Comparison of ENCODE assay signal across 8 cellular contexts in genomic region chr6:24766685-24767462, GRCh38. TPM values are rescaled to one million over a fixed set of nuclear protein-coding genes. Genes with fewer than 3 reads are reported as not detected.
A peak's percentile ranks its signal among the peaks of the same experiment; 100 is the strongest.
DNase-seq lines count a peak whose midpoint lies in the region; ATAC-seq and TF ChIP-seq lines count a peak whose summit lies in the region.

No MANE protein-coding gene starts in this region.

- H4K20me1 ChIP-seq in MM.1S (ENCODE audit: insufficient read depth, low read length): no peaks in the 10 kb centered on the region

- POLR2A ChIA-PET in AG04450 (lab: Yijun Ruan, JAX): no interaction called here

- H3K9me2 ChIP-seq in MM.1S (replicated peaks; ENCODE audit: insufficient read depth, low read length): no peaks in the 10 kb centered on the region

- no peaks in the 10 kb centered on the region for H3K27me3 ChIP-seq in AG04450 (ENCODE audit: control insufficient read depth, insufficient read depth, low read length)
- no peaks in the 10 kb centered on the region for H3K27me3 ChIP-seq in MM.1S (replicated peaks; ENCODE audit: insufficient read depth, low read length)
- no peaks in the 10 kb centered on the region for H3K27me3 ChIP-seq in left lung

- no peaks in the 10 kb centered on the region for H3K79me2 ChIP-seq in MM.1S (ENCODE audit: low read length)

- DNase-seq in AG04450 (ENCODE audit: low read depth, low spot score) (no peak), MM.1S (peak; percentile 53), astrocyte of the cerebellum (ENCODE audit: low read depth) (peak; percentile 11), left lung (no peak), KG1 (lab: John Stamatoyannopoulos, UW) (no peak), mesenteric fat pad (ENCODE audit: low spot score) (no peak)

- H3K27ac ChIP-seq in AG04450 (ENCODE audit: low read depth, low read length) (no peak overlapping the region), MM.1S (ENCODE audit: low read length) (no peak overlapping the region), left lung (no peak overlapping the region)

- H2AFZ ChIP-seq in MM.1S (ENCODE audit: low read length): no peak overlapping the region

- H3K36me3 ChIP-seq in MM.1S (replicated peaks; ENCODE audit: insufficient read depth, low read length): no peaks in the 10 kb centered on the region
- H3K36me3 ChIP-seq in left lung: no peaks in the 10 kb centered on the region

- CTCF ChIA-PET in AG04450 (lab: Charles Lee): interaction anchor here (0.6 to 3.7 kb wide), 15 partner anchors 11 to 304 kb away, joined by 3 to 42 read pairs (median 4); no protein-coding TSS in a partner anchor

- H3K4me1 ChIP-seq in MM.1S (ENCODE audit: low read length): no peaks in the 10 kb centered on the region
- H3K4me1 ChIP-seq in left lung: no peaks in the 10 kb centered on the region

- ATAC-seq in left lung (peak; percentile 80), HG02678 (IDR thresholded peaks at IDR 0.05; ENCODE audit: unreplicated experiment) (no peak)

- in situ Hi-C loops in astrocyte of the cerebellum (cut with HindIII; ENCODE audit: low sequenced_read_pairs): no loop called here

- H3K4me2 ChIP-seq in MM.1S (ENCODE audit: low read depth, low read length): peak overlapping the region; percentile 15; the same call in 1 of the 2 replicates

- H3K4me3 ChIP-seq in AG04450 (ENCODE audit: low read depth, low read length): no peak overlapping the region
- H3K4me3 ChIP-seq in MM.1S (ENCODE audit: low read length): no peak overlapping the region
- no peak overlapping the region for H3K4me3 ChIP-seq in astrocyte of the cerebellum (ENCODE audit: low read depth, low read length)
- no peak overlapping the region for H3K4me3 ChIP-seq in left lung

- no peak overlapping the region for H3K9ac ChIP-seq in MM.1S (ENCODE audit: low read length)

- no peaks in the 10 kb centered on the region for H3F3A ChIP-seq in MM.1S (ENCODE audit: insufficient read depth, low read length)

- peak; percentile 51 for TF ChIP-seq CTCF in AG04450 (IDR thresholded peaks at IDR 0.05; ENCODE audit: low read depth, low read length)
- peak; percentile 40 for TF ChIP-seq CTCF in GM12873 (IDR thresholded peaks at IDR 0.05; ENCODE audit: insufficient read depth, low read depth, low read length, missing control alignments)
- peak; percentile 50 for TF ChIP-seq CTCF in MM.1S (IDR thresholded peaks at IDR 0.05; ENCODE audit: low read length)
- TF ChIP-seq CTCF in astrocyte of the cerebellum (IDR thresholded peaks at IDR 0.05; ENCODE audit: low read depth, low read length, missing control alignments): peak; percentile 7
- peak; percentile 22 to 57 for TF ChIP-seq CTCF in left lung (IDR thresholded peaks at IDR 0.05)

- intact Hi-C loops in left lung (cut with DNase I): loop anchor here in 1 of 2 donors (10.0 kb wide), 1 partner anchor 182 kb away; no protein-coding TSS in a partner anchor

- H3K9me3 ChIP-seq in AG04450 (ENCODE audit: control insufficient read depth, insufficient read depth, low read length) (no peaks in the 10 kb centered on the region), MM.1S (replicated peaks; ENCODE audit: insufficient read depth, low read length) (no peaks in the 10 kb centered on the region), left lung (no peaks in the 10 kb centered on the region)

RNA-seq across cellular contexts. Expression of gene GMNN, which starts 7.9 kb away (rescaled TPM):
- polyA plus RNA-seq in AG04450 (2011; rRNA removed): 17.4 and 22.0 TPM in 2 replicates
- polyA minus RNA-seq in AG04450 (2011; rRNA and poly(A)+ RNA removed): 5.4 and 6.3 TPM in 2 replicates
- total RNA-seq in left lung (10 to 100 TPM; 19.6 to 25.0 TPM), mesenteric fat pad (7.6 TPM)

RNA-seq across cellular contexts. Expression of gene ARMH2, which starts 31.8 kb away (rescaled TPM):
- not detected in 2 replicates for polyA plus RNA-seq in AG04450 (2011; rRNA removed)
- polyA minus RNA-seq in AG04450 (2011; rRNA and poly(A)+ RNA removed): not detected in 2 replicates
- under 1 TPM in 1 of 2 donors, not detected in 1; 0.50 TPM for total RNA-seq in left lung
- total RNA-seq in mesenteric fat pad: not detected

RNA-seq across cellular contexts. Expression of gene C6orf62, which starts 47.9 kb away (rescaled TPM):
- polyA plus RNA-seq in AG04450 (2011; rRNA removed): 76.4 and 111 TPM in 2 replicates
- polyA minus RNA-seq in AG04450 (2011; rRNA and poly(A)+ RNA removed): 71.2 and 96.7 TPM in 2 replicates
- total RNA-seq in left lung (100 to 1,000 TPM; 132 to 144 TPM), mesenteric fat pad (99.2 TPM)

Comparison
In these comparisons a context has a peak if more than half of its experiments do, and no peak if none do; other contexts are left out.
1. DNase-seq: peak in MM.1S (single experiment) and astrocyte of the cerebellum (single experiment); none in AG04450 (single experiment), left lung (0 of 2), KG1 (single experiment) and mesenteric fat pad (single experiment).
2. Peak in every context shown above with its lines, with median percentiles within 50 percentile points of each other: CTCF ChIP-seq.